ENCODE assay signal across 8 cellular contexts in genomic region chr3:33096103-33096868, GRCh38. TPM values are rescaled to one million over a fixed set of nuclear protein-coding genes. Genes with fewer than 3 reads are reported as not detected.
DNase-seq lines count a peak whose midpoint lies in the region; ATAC-seq lines count a peak whose summit lies in the region.

No MANE protein-coding gene starts in this region.

- CTCF ChIA-PET in activated CD8-positive, alpha-beta T cell treated with anti-CD3 and anti-CD28 coated beads, Interleukin-2, amount 10 ng/mL, durations not matched to agents 7 days and 5 days (lab: Charles Lee) = interaction anchor here (0.6 to 3.1 kb wide), 6 partner anchors 9 to 276 kb away, joined by 3 to 13 read pairs (median 4); no protein-coding TSS in a partner anchor

- H3K9me3 Mint-ChIP-seq in activated CD8-positive, alpha-beta T cell treated with anti-CD3 and anti-CD28 coated beads, Interleukin-2, amount 10 ng/mL, durations not matched to agents 7 days and 5 days (ENCODE audit: insufficient read depth) = no peaks in the 10 kb centered on the region
- H3K9me3 Mint-ChIP-seq in effector memory CD8-positive, alpha-beta T cell = no peaks in the 10 kb centered on the region
- H3K9me3 Mint-ChIP-seq in stimulated activated memory B cell treated with anti-CD40 and anti-IgM and Interleukin-4, amounts not matched to agents 10 μg/mL and 1 μg/mL and 100 μg/mL, for 72 hours = no peaks in the 10 kb centered on the region

- ATAC-seq in HG02623 (IDR thresholded peaks at IDR 0.05; ENCODE audit: unreplicated experiment) = peak; percentile 39
- peak; percentile 59 for ATAC-seq in activated CD8-positive, alpha-beta T cell treated with anti-CD3 and anti-CD28 coated beads, Interleukin-2, amount 10 ng/mL, durations not matched to agents 7 days and 5 days
- ATAC-seq in effector memory CD8-positive, alpha-beta T cell (replicated peaks) = peak; percentile 63
- ATAC-seq in stimulated activated memory B cell treated with anti-CD40 and anti-IgM and Interleukin-4, amounts not matched to agents 10 μg/mL and 1 μg/mL and 100 μg/mL, for 72 hours = peak; percentile 84

- DNase-seq in DMS 273 (lab: John Stamatoyannopoulos, UW; ENCODE audit: unreplicated experiment) = peak; percentile 47
- no peak for DNase-seq in DMS 273 treated with DMSO at 0.1 percent for 48 hours (lab: John Stamatoyannopoulos, UW)
- DNase-seq in NCI-H2029 treated with DMSO at 0.1 percent for 48 hours (lab: John Stamatoyannopoulos, UW) = peak; percentile 6
- peak; percentile 59 for DNase-seq in activated CD8-positive, alpha-beta T cell treated with anti-CD3 and anti-CD28 coated beads, Interleukin-2, amount 10 ng/mL, durations not matched to agents 7 days and 5 days
- DNase-seq in effector memory CD8-positive, alpha-beta T cell = peak in 2 of 3 experiments; percentile 40 to 45
- peak; percentile 47 for DNase-seq in medulla oblongata (ENCODE audit: extremely low spot score)

- POLR2A ChIA-PET in activated CD8-positive, alpha-beta T cell treated with anti-CD3 and anti-CD28 coated beads, Interleukin-2, amount 10 ng/mL, durations not matched to agents 7 days and 5 days (lab: Charles Lee) = interaction anchor here (0.9 to 1.2 kb wide), 2 partner anchors 12 to 14 kb away, joined by 3 to 4 read pairs; no protein-coding TSS in a partner anchor

- peak overlapping the region; percentile 88 for H3K27ac Mint-ChIP-seq in activated CD8-positive, alpha-beta T cell treated with anti-CD3 and anti-CD28 coated beads, Interleukin-2, amount 10 ng/mL, durations not matched to agents 7 days and 5 days
- peak overlapping the region; percentile 90 to 98 for H3K27ac Mint-ChIP-seq in effector memory CD8-positive, alpha-beta T cell
- H3K27ac Mint-ChIP-seq in stimulated activated memory B cell treated with anti-CD40 and anti-IgM and Interleukin-4, amounts not matched to agents 10 μg/mL and 1 μg/mL and 100 μg/mL, for 72 hours = peak overlapping the region; percentile 97

- H3K27me3 Mint-ChIP-seq in activated CD8-positive, alpha-beta T cell treated with anti-CD3 and anti-CD28 coated beads, Interleukin-2, amount 10 ng/mL, durations not matched to agents 7 days and 5 days (ENCODE audit: low read depth) = peaks cover 6% of the 10 kb centered on the region
- H3K27me3 Mint-ChIP-seq in effector memory CD8-positive, alpha-beta T cell = no peaks in the 10 kb centered on the region
- no peaks in the 10 kb centered on the region for H3K27me3 Mint-ChIP-seq in stimulated activated memory B cell treated with anti-CD40 and anti-IgM and Interleukin-4, amounts not matched to agents 10 μg/mL and 1 μg/mL and 100 μg/mL, for 72 hours

- peak overlapping the region; percentile 96 for H3K4me3 Mint-ChIP-seq in activated CD8-positive, alpha-beta T cell treated with anti-CD3 and anti-CD28 coated beads, Interleukin-2, amount 10 ng/mL, durations not matched to agents 7 days and 5 days
- peak overlapping the region; percentile 97 to 98 for H3K4me3 Mint-ChIP-seq in effector memory CD8-positive, alpha-beta T cell
- peak overlapping the region; percentile 97 for H3K4me3 Mint-ChIP-seq in stimulated activated memory B cell treated with anti-CD40 and anti-IgM and Interleukin-4, amounts not matched to agents 10 μg/mL and 1 μg/mL and 100 μg/mL, for 72 hours

- H3K4me1 Mint-ChIP-seq in activated CD8-positive, alpha-beta T cell treated with anti-CD3 and anti-CD28 coated beads, Interleukin-2, amount 10 ng/mL, durations not matched to agents 7 days and 5 days (ENCODE audit: low read depth) = peaks cover 40% of the 10 kb centered on the region
- peaks cover 34 to 36% of the 10 kb centered on the region in 2 donors for H3K4me1 Mint-ChIP-seq in effector memory CD8-positive, alpha-beta T cell (ENCODE audit: low read depth in 2 of 2)
- peaks cover 41% of the 10 kb centered on the region for H3K4me1 Mint-ChIP-seq in stimulated activated memory B cell treated with anti-CD40 and anti-IgM and Interleukin-4, amounts not matched to agents 10 μg/mL and 1 μg/mL and 100 μg/mL, for 72 hours

- H3K36me3 Mint-ChIP-seq in activated CD8-positive, alpha-beta T cell treated with anti-CD3 and anti-CD28 coated beads, Interleukin-2, amount 10 ng/mL, durations not matched to agents 7 days and 5 days (ENCODE audit: low read depth) = peaks cover 34% of the 10 kb centered on the region
- H3K36me3 Mint-ChIP-seq in effector memory CD8-positive, alpha-beta T cell (ENCODE audit: insufficient read depth) = peaks cover 26% of the 10 kb centered on the region
- H3K36me3 Mint-ChIP-seq in stimulated activated memory B cell treated with anti-CD40 and anti-IgM and Interleukin-4, amounts not matched to agents 10 μg/mL and 1 μg/mL and 100 μg/mL, for 72 hours = peaks cover 21% of the 10 kb centered on the region

RNA-seq across cellular contexts. Expression of gene GLB1, which starts 0.7 kb away (rescaled TPM):
- 10 to 100 TPM; 37.8 to 38.7 TPM for total RNA-seq in activated CD8-positive, alpha-beta T cell treated with anti-CD3 and anti-CD28 coated beads, Interleukin-2, amount 10 ng/mL, durations not matched to agents 7 days and 5 days

RNA-seq across cellular contexts. Expression of gene TMPPE, which starts 0.7 kb away (rescaled TPM):
- total RNA-seq in activated CD8-positive, alpha-beta T cell treated with anti-CD3 and anti-CD28 coated beads, Interleukin-2, amount 10 ng/mL, durations not matched to agents 7 days and 5 days = 10 to 100 TPM; 11.9 to 12.1 TPM

RNA-seq across cellular contexts. Expression of gene CRTAP, which starts 17.5 kb away (rescaled TPM):
- total RNA-seq in activated CD8-positive, alpha-beta T cell treated with anti-CD3 and anti-CD28 coated beads, Interleukin-2, amount 10 ng/mL, durations not matched to agents 7 days and 5 days = 10 to 100 TPM; 21.2 to 22.5 TPM
